In the genomic region with DNA sequence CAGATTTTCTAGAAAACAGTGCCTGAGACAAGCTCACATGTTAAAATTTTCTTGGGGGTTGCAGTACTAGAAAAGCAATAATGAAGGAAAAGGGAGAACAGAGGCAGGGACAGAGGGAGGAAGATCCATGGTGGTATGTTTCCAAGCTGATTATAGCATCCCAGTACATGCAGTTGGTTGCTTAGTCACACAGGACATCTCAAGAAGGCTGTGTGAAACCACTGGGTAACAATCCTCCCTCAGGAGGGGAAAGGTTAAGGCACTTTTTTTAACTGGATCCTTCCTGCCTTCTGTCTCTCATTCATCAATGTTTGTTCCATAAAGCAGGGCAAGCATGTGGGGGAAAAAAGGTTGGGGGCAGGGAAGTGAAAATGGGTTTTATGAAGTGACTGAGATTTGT, we compare ENCODE assay signal across 15 cellular contexts.
"Had no signal": no experiment of that assay in that cellular context is flagged by ENCODE, and none has a peak within 500 bp of the region (broad histone marks: within the 10 kb centered on the region; RNA-seq: fewer than 3 reads in every experiment).

No MANE protein-coding gene starts in this region.

- H3K9me3 ChIP-seq: colonic mucosa, ovary had no signal

- H3K4me1 Mint-ChIP-seq: mesothelial cell of epicardium had no signal

- H3K4me3 ChIP-seq: colonic mucosa, lung, ovary, spleen, thoracic aorta had no signal

- H3K36me3 Mint-ChIP-seq: mesothelial cell of epicardium had no signal

- DNase-seq: activated CD4-positive, alpha-beta T cell treated with anti-CD3 and anti-CD28 coated beads, Interleukin-2, amount 10 ng/mL, durations not matched to agents 7 days and 5 days; activated CD8-positive, alpha-beta memory T cell treated with anti-CD3 and anti-CD28 coated beads, Interleukin-2, amount 50 U/mL, for 48 hours; activated gamma-delta T cell treated with Interleukin-2 at 50 U/mL for 16 hours; activated T-cell treated with anti-CD3 and anti-CD28 coated beads, Interleukin-2, amount 50 U/mL, for 72 hours; amniotic stem cell; colonic mucosa; islet precursor cell; ovary; spleen had no signal

- H3K27ac ChIP-seq: colonic mucosa, ovary, spleen, thoracic aorta had no signal

- FAIRE-seq: endometrium had no signal

- H3K36me3 ChIP-seq: colonic mucosa, ovary, spleen, thoracic aorta had no signal

- H3K27me3 ChIP-seq: colonic mucosa, ovary, spleen had no signal

- H3K4me1 ChIP-seq: colonic mucosa, spleen had no signal

- ATAC-seq: activated T-cell treated with anti-CD3 and anti-CD28 coated beads, Interleukin-2, amount 50 U/mL, for 72 hours; sciatic nerve had no signal

- H3K27ac Mint-ChIP-seq: activated CD4-positive, alpha-beta T cell treated with anti-CD3 and anti-CD28 coated beads, Interleukin-2, amount 10 ng/mL, durations not matched to agents 7 days and 5 days; activated naive CD8-positive, alpha-beta T cell; activated T-cell treated with anti-CD3 and anti-CD28 coated beads, Interleukin-2, amount 50 U/mL, for 72 hours; mesothelial cell of epicardium had no signal

- H3K4me3 Mint-ChIP-seq: activated CD4-positive, alpha-beta T cell treated with anti-CD3 and anti-CD28 coated beads, Interleukin-2, amount 10 ng/mL, durations not matched to agents 7 days and 5 days; activated naive CD8-positive, alpha-beta T cell; activated T-cell treated with anti-CD3 and anti-CD28 coated beads, Interleukin-2, amount 50 U/mL, for 72 hours; mesothelial cell of epicardium had no signal
